16 cellular contexts compared by ENCODE assay signal in the genomic region with DNA sequence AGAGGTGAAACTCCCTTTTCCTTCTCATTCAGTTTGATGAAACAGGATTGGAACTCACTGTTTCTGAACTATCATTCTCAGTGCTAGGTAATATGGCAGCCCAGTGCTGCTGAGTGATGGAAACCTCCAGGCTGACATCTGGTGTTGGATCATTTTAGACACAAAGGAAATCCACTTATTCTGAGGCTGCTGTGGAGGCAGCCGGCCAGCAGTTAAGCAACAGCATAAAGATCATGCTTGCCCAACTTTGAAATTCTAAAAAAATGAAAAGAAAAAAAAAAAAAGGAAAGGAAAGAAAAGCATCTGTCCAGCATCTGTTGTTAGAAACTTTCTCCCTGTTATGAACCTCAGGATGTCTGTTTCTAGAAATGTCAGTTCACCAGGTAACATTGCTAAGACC.
DNase-seq lines count a peak whose midpoint lies in the region; ATAC-seq and FAIRE-seq lines count a peak whose summit lies in the region.
"Had no signal": no experiment of that assay in that cellular context is flagged by ENCODE, and none has a peak within 500 bp of the region (broad histone marks: within the 10 kb centered on the region; RNA-seq: fewer than 3 reads in every experiment).

No MANE protein-coding gene starts in this region.

- H3K4ac ChIP-seq in mesenchymal stem cell (ENCODE audit: low read depth in 1 of 2, low read length in 2 of 2): no peak overlapping the region

- H3K14ac ChIP-seq in mesenchymal stem cell (ENCODE audit: low read length in 2 of 2): no peak overlapping the region

- H3K9me3 ChIP-seq in MG63 (no peaks in the 10 kb centered on the region), mesenchymal stem cell (ENCODE audit: control insufficient read depth, low read length) (no peaks in the 10 kb centered on the region)

- H2BK15ac ChIP-seq in mesenchymal stem cell (ENCODE audit: low read depth, poor library complexity, severe bottlenecking): no peak overlapping the region

- ATAC-seq in GM19324 (IDR thresholded peaks at IDR 0.05; ENCODE audit: low FRiP score, unreplicated experiment) (no peak), GM21786 (IDR thresholded peaks at IDR 0.05; ENCODE audit: unreplicated experiment) (no peak)

- no peaks in the 10 kb centered on the region for H3K79me2 ChIP-seq in ACC112 (ENCODE audit: control insufficient read depth, insufficient read depth, low read length, unreplicated experiment)

- no peak overlapping the region for H3K23ac ChIP-seq in mesenchymal stem cell (ENCODE audit: low read length in 2 of 2)

- H3K27ac ChIP-seq in ACC112 (ENCODE audit: low read depth, low read length) (no peak overlapping the region), mesenchymal stem cell (ENCODE audit: low read length, poor library complexity, severe bottlenecking) (no peak overlapping the region)

- no peak overlapping the region for H2BK12ac ChIP-seq in mesenchymal stem cell (ENCODE audit: low read length in 2 of 2)

- peak; percentile 24 for DNase-seq in MG63
- peak; percentile 15 for DNase-seq in mesenchymal stem cell
- no peak for DNase-seq in activated CD4-positive, alpha-beta T cell treated with anti-CD3 and anti-CD28 coated beads, Interleukin-2, amount 50 U/mL, for 48 hours
- no peak for DNase-seq in NCI-H2107 (lab: John Stamatoyannopoulos, UW)
- DNase-seq: activated CD4-positive, alpha-beta T cell treated with anti-CD3 and anti-CD28 coated beads for 4 hours; AML-193; dermis blood vessel endothelial cell; immature natural killer cell; NCI-H2029; occipital lobe; SIG-M5; stimulated activated CD4-positive, alpha-beta T cell treated with anti-CD3 and anti-CD28 coated beads, Interleukin-4, amount 100 ng/mL, for 4 hours had no signal

- H3K27me3 ChIP-seq in ACC112 (ENCODE audit: insufficient read depth, low read length) (no peaks in the 10 kb centered on the region), MG63 (no peaks in the 10 kb centered on the region), mesenchymal stem cell (ENCODE audit: control insufficient read depth in 1 of 2, insufficient read depth in 1 of 2, low read length in 2 of 2) (no peaks in the 10 kb centered on the region)

- no peak overlapping the region for H2BK120ac ChIP-seq in mesenchymal stem cell (ENCODE audit: low read depth, low read length)

- H2BK5ac ChIP-seq in mesenchymal stem cell (ENCODE audit: low read depth, low read length, poor library complexity, severe bottlenecking): no peak overlapping the region

- 80% methylated on average over 1 of the region's 1 CpG for WGBS in mesenchymal stem cell

- H2AK5ac ChIP-seq in mesenchymal stem cell (ENCODE audit: low read length, severe bottlenecking): no peak overlapping the region

- no peak overlapping the region for H4K91ac ChIP-seq in mesenchymal stem cell (ENCODE audit: low read length)

- H2AFZ ChIP-seq in ACC112 (ENCODE audit: low read length, unreplicated experiment) (peak overlapping the region; percentile 71), mesenchymal stem cell (ENCODE audit: low read depth, low read length) (no peak overlapping the region)

- no peak overlapping the region for H3K18ac ChIP-seq in mesenchymal stem cell (ENCODE audit: low read depth in 1 of 2, low read length in 2 of 2)

- H3K4me1 ChIP-seq in ACC112 (ENCODE audit: control insufficient read depth, insufficient read depth, low read length, unreplicated experiment) (peaks cover 32% of the 10 kb centered on the region), mesenchymal stem cell (ENCODE audit: control insufficient read depth, insufficient read depth, low read depth, low read length) (peaks cover 1% of the 10 kb centered on the region)

- no peaks in the 10 kb centered on the region for H3K36me3 ChIP-seq in ACC112 (ENCODE audit: insufficient read depth, low read length)
- no peaks in the 10 kb centered on the region for H3K36me3 ChIP-seq in MG63
- no peaks in the 10 kb centered on the region for H3K36me3 ChIP-seq in mesenchymal stem cell (ENCODE audit: control insufficient read depth in 1 of 2, insufficient read depth in 2 of 2, low read depth in 1 of 2, low read length in 2 of 2)

- H3K9ac ChIP-seq in mesenchymal stem cell (ENCODE audit: low read length): peak overlapping the region; percentile 60

- H3K4me2 ChIP-seq in mesenchymal stem cell (ENCODE audit: low read length, poor library complexity, severe bottlenecking): no peak overlapping the region

- H3K79me1 ChIP-seq in mesenchymal stem cell (replicated peaks; ENCODE audit: low read length, poor library complexity, severe bottlenecking): no peaks in the 10 kb centered on the region

- peak; percentile 41 for FAIRE-seq in endometrium (lab: Jason Lieb, UNC)

- no peak overlapping the region for H4K8ac ChIP-seq in mesenchymal stem cell (ENCODE audit: low read length)

- H3K4me3 ChIP-seq in ACC112 (ENCODE audit: low read depth, low read length) (no peak overlapping the region), MG63 (no peak overlapping the region), mesenchymal stem cell (ENCODE audit: insufficient read depth in 1 of 2, low read depth in 1 of 2, low read length in 2 of 2) (no peak overlapping the region)

Comparison
In these comparisons a context has a peak if more than half of its experiments do, and no peak if none do; other contexts are left out.
1. DNase-seq: peak in MG63 (single experiment) and mesenchymal stem cell (single experiment); none in activated CD4-positive, alpha-beta T cell treated with anti-CD3 and anti-CD28 coated beads, Interleukin-2, amount 50 U/mL, for 48 hours (0 of 2) and NCI-H2107 (single experiment).